ENCODE assay signal across 17 cellular contexts in genomic region chr14:102013669-102014200, GRCh38.
"Had no signal": no experiment of that assay in that cellular context is flagged by ENCODE, and none has a peak within 500 bp of the region (broad histone marks: within the 10 kb centered on the region; RNA-seq: fewer than 3 reads in every experiment).

No MANE protein-coding gene starts in this region.

- ATAC-seq: activated CD4-positive, alpha-beta T cell treated with anti-CD3 and anti-CD28 coated beads for 36 hours; left colon; naive thymus-derived CD8-positive, alpha-beta T cell; right lobe of liver; T-cell had no signal

- H3K36me3 ChIP-seq: uterus had no signal

- H3K4me1 ChIP-seq: adrenal gland, psoas muscle, right lobe of liver, spleen, stomach, uterus had no signal

- H3K9me3 ChIP-seq: adrenal gland, psoas muscle, right lobe of liver, spleen, stomach, uterus had no signal

- H3K27ac ChIP-seq: adrenal gland, psoas muscle, right lobe of liver, spleen, stomach, uterus, VCaP had no signal

- H3K4me3 ChIP-seq: adrenal gland, psoas muscle, right lobe of liver, spleen, stomach, uterus had no signal

- DNase-seq: activated CD4-positive, alpha-beta T cell treated with anti-CD3 and anti-CD28 coated beads for 36 hours; activated effector memory CD4-positive, alpha-beta T cell treated with anti-CD3 and anti-CD28 coated beads, Interleukin-2, amount 50 U/mL, for 16 hours; activated T-cell treated with anti-CD3 and anti-CD28 coated beads for 4 hours; adrenal gland; erythroblast; head of caudate nucleus; left colon; naive thymus-derived CD8-positive, alpha-beta T cell; nucleus accumbens; right lobe of liver; spleen; stomach; T-cell; uterus had no signal

- H3K27ac Mint-ChIP-seq: activated CD4-positive, alpha-beta T cell treated with anti-CD3 and anti-CD28 coated beads for 36 hours; dendritic cell treated with granulocyte-macrophage colony-stimulating factor and Interleukin-4, amounts not matched to agents 40 ng/mL and 50 ng/mL, for 4 days had no signal

- H3K4me3 Mint-ChIP-seq: activated CD4-positive, alpha-beta T cell treated with anti-CD3 and anti-CD28 coated beads for 36 hours; dendritic cell treated with granulocyte-macrophage colony-stimulating factor and Interleukin-4, amounts not matched to agents 40 ng/mL and 50 ng/mL, for 4 days; naive thymus-derived CD8-positive, alpha-beta T cell; T-cell had no signal

- H3K4me1 Mint-ChIP-seq: activated CD4-positive, alpha-beta T cell treated with anti-CD3 and anti-CD28 coated beads for 36 hours had no signal

- H3K9me3 Mint-ChIP-seq: dendritic cell treated with granulocyte-macrophage colony-stimulating factor and Interleukin-4, amounts not matched to agents 40 ng/mL and 50 ng/mL, for 4 days; naive thymus-derived CD8-positive, alpha-beta T cell; T-cell had no signal

- H3K27me3 ChIP-seq: adrenal gland, right lobe of liver, spleen, stomach, uterus had no signal

- H3K27me3 Mint-ChIP-seq: activated CD4-positive, alpha-beta T cell treated with anti-CD3 and anti-CD28 coated beads for 36 hours; dendritic cell treated with granulocyte-macrophage colony-stimulating factor and Interleukin-4, amounts not matched to agents 40 ng/mL and 50 ng/mL, for 4 days; naive thymus-derived CD8-positive, alpha-beta T cell; T-cell had no signal
